Comparison of ENCODE assay signal across 1 cellular context in genomic region chr2:162582357-162582798, GRCh38.
TF ChIP-seq lines count a peak whose summit lies in the region.

No MANE protein-coding gene starts in this region.

TF ChIP-seq in HepG2, 621 proteins besides CTCF, POLR2A, EP300 and RAD21 (continued from another document and continues in another):
- TF ChIP-seq ZNF558 (CRISPR knock-in tag; IDR thresholded peaks at IDR 0.05; ENCODE audit: borderline replicate concordance), result peak; percentile 62; the same call in 1 of the 2 replicates
- no peak for TF ChIP-seq ZBTB49 (CRISPR knock-in tag; IDR thresholded peaks at IDR 0.05; ENCODE audit: borderline replicate concordance)
- TF ChIP-seq, protein P1, sequence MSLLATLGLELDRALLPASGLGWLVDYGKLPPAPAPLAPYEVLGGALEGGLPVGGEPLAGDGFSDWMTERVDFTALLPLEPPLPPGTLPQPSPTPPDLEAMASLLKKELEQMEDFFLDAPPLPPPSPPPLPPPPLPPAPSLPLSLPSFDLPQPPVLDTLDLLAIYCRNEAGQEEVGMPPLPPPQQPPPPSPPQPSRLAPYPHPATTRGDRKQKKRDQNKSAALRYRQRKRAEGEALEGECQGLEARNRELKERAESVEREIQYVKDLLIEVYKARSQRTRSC (CRISPR knock-in tag; IDR thresholded peaks at IDR 0.05; ENCODE audit: low read depth), result no peak
- peak; percentile 100 for TF ChIP-seq GATA4 (IDR thresholded peaks at IDR 0.05; ENCODE audit: borderline replicate concordance, low read depth)
- no peak for TF ChIP-seq BCLAF1 (IDR thresholded peaks at IDR 0.05)
- no peak for TF ChIP-seq PHB2 (IDR thresholded peaks at IDR 0.05; ENCODE audit: partially characterized antibody)
- TF ChIP-seq XBP1 (CRISPR knock-in tag; IDR thresholded peaks at IDR 0.05), result no peak
- peak; percentile 100 for TF ChIP-seq THRA (CRISPR knock-in tag; IDR thresholded peaks at IDR 0.05; ENCODE audit: borderline replicate concordance)
- 0 out of 2 replicates have a peak, but pooled peaks have one; percentile 33 for TF ChIP-seq ZNF552 (CRISPR knock-in tag; IDR thresholded peaks at IDR 0.05; ENCODE audit: borderline replicate concordance)
- TF ChIP-seq, protein P2, sequence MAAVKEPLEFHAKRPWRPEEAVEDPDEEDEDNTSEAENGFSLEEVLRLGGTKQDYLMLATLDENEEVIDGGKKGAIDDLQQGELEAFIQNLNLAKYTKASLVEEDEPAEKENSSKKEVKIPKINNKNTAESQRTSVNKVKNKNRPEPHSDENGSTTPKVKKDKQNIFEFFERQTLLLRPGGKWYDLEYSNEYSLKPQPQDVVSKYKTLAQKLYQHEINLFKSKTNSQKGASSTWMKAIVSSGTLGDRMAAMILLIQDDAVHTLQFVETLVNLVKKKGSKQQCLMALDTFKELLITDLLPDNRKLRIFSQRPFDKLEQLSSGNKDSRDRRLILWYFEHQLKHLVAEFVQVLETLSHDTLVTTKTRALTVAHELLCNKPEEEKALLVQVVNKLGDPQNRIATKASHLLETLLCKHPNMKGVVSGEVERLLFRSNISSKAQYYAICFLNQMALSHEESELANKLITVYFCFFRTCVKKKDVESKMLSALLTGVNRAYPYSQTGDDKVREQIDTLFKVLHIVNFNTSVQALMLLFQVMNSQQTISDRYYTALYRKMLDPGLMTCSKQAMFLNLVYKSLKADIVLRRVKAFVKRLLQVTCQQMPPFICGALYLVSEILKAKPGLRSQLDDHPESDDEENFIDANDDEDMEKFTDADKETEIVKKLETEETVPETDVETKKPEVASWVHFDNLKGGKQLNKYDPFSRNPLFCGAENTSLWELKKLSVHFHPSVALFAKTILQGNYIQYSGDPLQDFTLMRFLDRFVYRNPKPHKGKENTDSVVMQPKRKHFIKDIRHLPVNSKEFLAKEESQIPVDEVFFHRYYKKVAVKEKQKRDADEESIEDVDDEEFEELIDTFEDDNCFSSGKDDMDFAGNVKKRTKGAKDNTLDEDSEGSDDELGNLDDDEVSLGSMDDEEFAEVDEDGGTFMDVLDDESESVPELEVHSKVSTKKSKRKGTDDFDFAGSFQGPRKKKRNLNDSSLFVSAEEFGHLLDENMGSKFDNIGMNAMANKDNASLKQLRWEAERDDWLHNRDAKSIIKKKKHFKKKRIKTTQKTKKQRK (IDR thresholded peaks at IDR 0.05; ENCODE audit: low read length), result no peak
- TF ChIP-seq, protein P3, sequence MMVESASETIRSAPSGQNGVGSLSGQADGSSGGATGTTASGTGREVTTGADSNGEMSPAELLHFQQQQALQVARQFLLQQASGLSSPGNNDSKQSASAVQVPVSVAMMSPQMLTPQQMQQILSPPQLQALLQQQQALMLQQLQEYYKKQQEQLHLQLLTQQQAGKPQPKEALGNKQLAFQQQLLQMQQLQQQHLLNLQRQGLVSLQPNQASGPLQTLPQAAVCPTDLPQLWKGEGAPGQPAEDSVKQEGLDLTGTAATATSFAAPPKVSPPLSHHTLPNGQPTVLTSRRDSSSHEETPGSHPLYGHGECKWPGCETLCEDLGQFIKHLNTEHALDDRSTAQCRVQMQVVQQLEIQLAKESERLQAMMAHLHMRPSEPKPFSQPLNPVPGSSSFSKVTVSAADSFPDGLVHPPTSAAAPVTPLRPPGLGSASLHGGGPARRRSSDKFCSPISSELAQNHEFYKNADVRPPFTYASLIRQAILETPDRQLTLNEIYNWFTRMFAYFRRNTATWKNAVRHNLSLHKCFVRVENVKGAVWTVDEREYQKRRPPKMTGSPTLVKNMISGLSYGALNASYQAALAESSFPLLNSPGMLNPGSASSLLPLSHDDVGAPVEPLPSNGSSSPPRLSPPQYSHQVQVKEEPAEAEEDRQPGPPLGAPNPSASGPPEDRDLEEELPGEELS (CRISPR knock-in tag; IDR thresholded peaks at IDR 0.05), result peak; percentile 100
- no peak for TF ChIP-seq NR3C1 (CRISPR knock-in tag; IDR thresholded peaks at IDR 0.05)
- peak; percentile 97 for TF ChIP-seq ZKSCAN8 (CRISPR knock-in tag; IDR thresholded peaks at IDR 0.05; ENCODE audit: borderline replicate concordance)
- TF ChIP-seq ARID4A (CRISPR knock-in tag; IDR thresholded peaks at IDR 0.05; ENCODE audit: borderline replicate concordance), result peak; percentile 86; the same call in 1 of the 2 replicates
- peak; percentile 85; the same call in 1 of the 2 replicates for TF ChIP-seq ZNF317 (CRISPR knock-in tag; IDR thresholded peaks at IDR 0.05)
- TF ChIP-seq ZBTB38 (CRISPR knock-in tag; IDR thresholded peaks at IDR 0.05), result no peak
- TF ChIP-seq ZNF34 (CRISPR knock-in tag; IDR thresholded peaks at IDR 0.05; ENCODE audit: borderline replicate concordance), result 0 out of 2 replicates have a peak, but pooled peaks have one; percentile 54
- peak; percentile 99 for TF ChIP-seq IKZF5 (CRISPR knock-in tag; IDR thresholded peaks at IDR 0.05)
- no peak for TF ChIP-seq MED8 (CRISPR knock-in tag; IDR thresholded peaks at IDR 0.05; ENCODE audit: insufficient replicate concordance)
- peak; percentile 84 for TF ChIP-seq CCAR2 (optimal IDR thresholded peaks at IDR 0.05; ENCODE audit: low read depth, low read length)
- TF ChIP-seq PCBP2 (optimal IDR thresholded peaks at IDR 0.05; ENCODE audit: low read depth, low read length, poor library complexity, severe bottlenecking), result no peak
- TF ChIP-seq ZNF619 (CRISPR knock-in tag; IDR thresholded peaks at IDR 0.05), result peak; percentile 78; the same call in 1 of the 2 replicates
- no peak for TF ChIP-seq SRSF4 (IDR thresholded peaks at IDR 0.05; ENCODE audit: low read depth, low read length, poor library complexity, severe bottlenecking)
- TF ChIP-seq KLF9 (CRISPR knock-in tag; IDR thresholded peaks at IDR 0.05; ENCODE audit: low read depth), result peak; percentile 87; the same call in 1 of the 2 replicates
- peak; percentile 75; the same call in 1 of the 2 replicates for TF ChIP-seq ZNF142 (CRISPR knock-in tag; IDR thresholded peaks at IDR 0.05)
- TF ChIP-seq HOXA5 (CRISPR knock-in tag; IDR thresholded peaks at IDR 0.05), result peak; percentile 91
